Comparison of ENCODE assay signal across 9 cellular contexts in the genomic region with DNA sequence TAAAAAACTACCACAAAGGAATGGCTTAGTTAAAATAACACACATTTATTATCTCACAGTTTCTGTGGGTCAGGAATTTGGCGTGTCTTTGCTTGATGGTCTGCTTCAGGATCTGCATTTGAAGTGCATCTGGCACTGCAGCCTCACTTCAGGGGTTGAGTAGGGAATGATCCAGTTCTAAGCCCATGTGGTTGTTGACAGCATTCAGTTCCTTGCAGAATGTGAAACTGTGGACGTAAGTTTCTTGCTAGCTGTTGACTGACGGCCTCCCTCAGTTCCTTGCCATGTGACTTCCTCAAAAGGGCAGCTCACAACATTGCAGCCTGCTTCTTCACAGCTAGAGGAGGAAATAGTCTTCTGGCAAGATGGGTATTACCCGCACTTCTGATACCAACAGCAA. TPM values are rescaled to one million over a fixed set of nuclear protein-coding genes. Genes with fewer than 3 reads are reported as not detected.
A peak's percentile ranks its signal among the peaks of the same experiment; 100 is the strongest.
DNase-seq lines count a peak whose midpoint lies in the region; ATAC-seq, FAIRE-seq and TF ChIP-seq lines count a peak whose summit lies in the region.
"Had no signal": no experiment of that assay in that cellular context is flagged by ENCODE, and none has a peak within 500 bp of the region (broad histone marks: within the 10 kb centered on the region; RNA-seq: fewer than 3 reads in every experiment).

No MANE protein-coding gene starts in this region.

- H3K27me3 ChIP-seq in stomach smooth muscle (ENCODE audit: control insufficient read depth in 1 of 2, insufficient read depth in 2 of 2, low read length in 2 of 2) = no peaks in the 10 kb centered on the region

- H3K36me3 ChIP-seq in stomach smooth muscle (ENCODE audit: control insufficient read depth in 2 of 2, insufficient read depth in 2 of 2, low read length in 2 of 2) = no peaks in the 10 kb centered on the region

- H3K27ac ChIP-seq in stomach smooth muscle (ENCODE audit: low read length) = peak overlapping the region; percentile 37

- DNase-seq in GM18507 (ENCODE audit: extremely low spot score, insufficient read length, low read depth) = peak; percentile 18
- peak; percentile 11 for DNase-seq in activated CD4-positive, alpha-beta T cell treated with anti-CD3 and anti-CD28 coated beads, Interleukin-2, amount 50 U/mL, for 1 hour
- peak; percentile 32 for DNase-seq in left cardiac atrium
- no peak for DNase-seq in iPS-NIHi11 (ENCODE audit: low spot score)
- no peak for DNase-seq in DMS53 treated with DMSO at 0.1 percent for 48 hours (lab: John Stamatoyannopoulos, UW; ENCODE audit: unreplicated experiment)
- no peak for DNase-seq in erythroblast (lab: John Stamatoyannopoulos, UW)

- H3K4me1 ChIP-seq in stomach smooth muscle (ENCODE audit: control insufficient read depth, insufficient read depth, low read length) = peaks cover 16% of the 10 kb centered on the region

- peak; percentile 57 for ATAC-seq in HG03442 (IDR thresholded peaks at IDR 0.05; ENCODE audit: unreplicated experiment)
- peak; percentile 73 to 87 for ATAC-seq in left cardiac atrium

- FAIRE-seq in GM18507 (lab: Jason Lieb, UNC) = peak; percentile 88
- FAIRE-seq: colon had no signal

- peak overlapping the region; percentile 3 to 57 for H3K4me3 ChIP-seq in stomach smooth muscle (ENCODE audit: low read length in 2 of 2)

- intact Hi-C loops in left cardiac atrium (cut with DNase I) = no loop called here

- no peaks in the 10 kb centered on the region for H3K9me3 ChIP-seq in stomach smooth muscle (ENCODE audit: control insufficient read depth in 2 of 2, low read length in 2 of 2)

- TF ChIP-seq POLR2A in erythroblast (IDR thresholded peaks at IDR 0.05; ENCODE audit: low read length) = no peak

- peak overlapping the region in 1 of 2 donors; percentile 22 for H3K9ac ChIP-seq in stomach smooth muscle (ENCODE audit: low read length in 2 of 2)

RNA-seq across cellular contexts. Expression of a gene that starts 2.1 kb away (rescaled TPM):
- total RNA-seq in left cardiac atrium = 10 to 100 TPM; 17.4 to 25.6 TPM

RNA-seq across cellular contexts. Expression of a gene that starts 17.8 kb away (rescaled TPM):
- 1 to 10 TPM; 5.8 to 8.5 TPM for total RNA-seq in left cardiac atrium

Comparison
In these comparisons a context has a peak if more than half of its experiments do, and no peak if none do; other contexts are left out.
1. DNase-seq: peak in GM18507 (single experiment), activated CD4-positive, alpha-beta T cell treated with anti-CD3 and anti-CD28 coated beads, Interleukin-2, amount 50 U/mL, for 1 hour (single experiment) and left cardiac atrium (single experiment); none in iPS-NIHi11 (single experiment), DMS53 treated with DMSO at 0.1 percent for 48 hours (single experiment) and erythroblast (0 of 2).